ENCODE assay signal across 5 cellular contexts in the genomic region with DNA sequence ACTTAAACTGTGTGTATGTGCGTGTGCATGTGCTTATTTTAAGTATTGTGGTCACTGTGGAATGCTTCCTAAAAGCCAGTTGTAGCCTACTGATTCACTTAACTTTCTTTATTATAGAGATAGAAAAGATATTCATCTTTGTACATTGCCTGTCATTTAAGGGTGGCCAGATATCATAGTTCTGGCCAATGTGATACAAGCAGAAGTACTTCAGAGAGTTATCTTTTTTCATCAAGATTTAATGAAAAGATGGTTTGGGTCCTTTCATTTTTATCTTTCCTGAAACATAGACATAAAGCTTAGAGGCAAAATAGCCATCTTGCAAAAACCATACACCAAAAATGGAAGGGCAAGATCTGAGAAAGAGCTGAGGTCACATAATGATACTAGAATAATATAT.
"Had no signal": no experiment of that assay in that cellular context is flagged by ENCODE, and none has a peak within 500 bp of the region (broad histone marks: within the 10 kb centered on the region; RNA-seq: fewer than 3 reads in every experiment).

No MANE protein-coding gene starts in this region.

- ATAC-seq: K562 had no signal

- FAIRE-seq: HTR-8/SVneo, K562 had no signal

- H3K27ac ChIP-seq: HL-60 had no signal

- H3K4me3 ChIP-seq: K562 had no signal

- DNase-seq: IMR-90, KG1 had no signal
